ENCODE assay signal across 26 cellular contexts in the genomic region with DNA sequence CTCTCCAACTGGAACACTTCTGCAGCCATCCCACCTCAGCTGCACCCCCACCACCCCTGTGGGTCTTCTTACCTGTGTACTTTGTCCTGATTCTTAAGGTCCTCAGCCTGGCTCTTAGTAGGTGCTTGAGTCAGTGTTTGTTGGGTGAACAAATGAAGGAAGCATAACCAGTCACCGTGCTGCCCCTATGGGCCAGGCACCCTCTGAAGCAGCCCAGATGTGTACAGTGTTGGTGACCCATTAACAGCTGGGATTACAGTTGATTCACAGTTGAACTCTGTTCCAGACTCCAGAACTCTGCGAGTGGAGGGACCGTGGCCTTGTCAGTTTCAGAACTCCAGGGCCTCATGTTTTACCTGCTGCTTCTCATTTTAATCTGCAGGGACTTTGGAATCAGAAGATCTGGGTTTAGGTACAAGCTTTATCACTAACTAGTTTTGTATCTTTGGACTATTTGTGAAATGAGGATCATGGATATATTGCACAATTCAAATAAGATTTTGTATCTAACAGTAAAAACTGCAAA.
"Had no signal": no experiment of that assay in that cellular context is flagged by ENCODE, and none has a peak within 500 bp of the region (broad histone marks: within the 10 kb centered on the region; RNA-seq: fewer than 3 reads in every experiment).

No MANE protein-coding gene starts in this region.

- H2AFZ ChIP-seq: neural progenitor cell had no signal

- H3K4me3 ChIP-seq: dorsolateral prefrontal cortex, lung, neural progenitor cell, prostate gland, right atrium auricular region, stomach had no signal

- H3K4me2 ChIP-seq: neural progenitor cell had no signal

- H3K9me3 ChIP-seq: prostate gland, right atrium auricular region, stomach had no signal

- ATAC-seq: left colon, T-cell had no signal

- H3K4me3 Mint-ChIP-seq: activated naive CD8-positive, alpha-beta T cell; endodermal cell; neural progenitor cell; T-cell had no signal

- H3K27me3 Mint-ChIP-seq: activated naive CD8-positive, alpha-beta T cell; T-cell had no signal

- DNase-seq: activated CD4-positive, alpha-beta T cell treated with anti-CD3 and anti-CD28 coated beads, Interleukin-2, amount 50 U/mL, for 1 hour; activated CD4-positive, CD25-positive, alpha-beta regulatory T cell treated with anti-CD3 and anti-CD28 coated beads, Interleukin-2, amount 50 U/mL, for 72 hours; activated CD8-positive, alpha-beta memory T cell treated with anti-CD3 and anti-CD28 coated beads, Interleukin-2, amount 50 U/mL, for 4 hours; activated gamma-delta T cell; activated T-cell treated with anti-CD3 and anti-CD28 coated beads, Interleukin-2, amount 50 U/mL, for 48 hours; amygdala; central memory CD4-positive, alpha-beta T cell; dorsolateral prefrontal cortex; endodermal cell; foreskin fibroblast; glutamatergic neuron; hypothalamus; islet precursor cell; left colon; midbrain; stomach; T-cell; T1000; trophoblast cell had no signal

- H3K27ac ChIP-seq: dorsolateral prefrontal cortex, epithelial cell of prostate, neural progenitor cell, prostate gland, right atrium auricular region, stomach had no signal

- H3K27ac Mint-ChIP-seq: neural progenitor cell had no signal

- H3K36me3 ChIP-seq: neural progenitor cell, prostate gland, right atrium auricular region had no signal

- H3K9me3 Mint-ChIP-seq: endodermal cell, neural progenitor cell, T-cell had no signal

- FAIRE-seq: colon had no signal

- H3K4me1 ChIP-seq: prostate gland had no signal

- H3K9ac ChIP-seq: neural progenitor cell had no signal

- H3K27me3 ChIP-seq: dorsolateral prefrontal cortex, neural progenitor cell, right atrium auricular region, stomach had no signal
